In genomic region chr1:156367386-156368156, GRCh38 we compare ENCODE assay signal across 19 cellular contexts. TPM values are rescaled to one million over a fixed set of nuclear protein-coding genes. Genes with fewer than 3 reads are reported as not detected.
"Had no signal": no experiment of that assay in that cellular context is flagged by ENCODE, and none has a peak within 500 bp of the region (broad histone marks: within the 10 kb centered on the region; RNA-seq: fewer than 3 reads in every experiment).

No MANE protein-coding gene starts in this region.

- H3K27me3 ChIP-seq: adrenal gland, pancreas, thyroid gland had no signal

- ATAC-seq: activated CD8-positive, alpha-beta memory T cell treated with anti-CD3 and anti-CD28 coated beads, Interleukin-2, amount 10 ng/mL, durations not matched to agents 7 days and 5 days; stimulated activated naive B cell treated with anti-CD40 and anti-IgM and Interleukin-4, amounts not matched to agents 10 μg/mL and 1 μg/mL and 100 μg/mL, for 72 hours had no signal

- H3K36me3 ChIP-seq: adrenal gland, cardiac muscle cell, esophagus squamous epithelium, pancreas, thyroid gland, uterus had no signal

- H3K27ac Mint-ChIP-seq: activated CD4-positive, alpha-beta memory T cell treated with anti-CD3 and anti-CD28 coated beads for 36 hours; activated CD8-positive, alpha-beta memory T cell treated with anti-CD3 and anti-CD28 coated beads, Interleukin-2, amount 10 ng/mL, durations not matched to agents 7 days and 5 days; stimulated activated naive B cell treated with anti-CD40 and anti-IgM and Interleukin-4, amounts not matched to agents 10 μg/mL and 1 μg/mL and 100 μg/mL, for 72 hours had no signal

- H3K9me3 ChIP-seq: adrenal gland, esophagus squamous epithelium, pancreas, thyroid gland, uterus had no signal

- H3K4me3 Mint-ChIP-seq: activated CD4-positive, alpha-beta memory T cell treated with anti-CD3 and anti-CD28 coated beads for 36 hours; activated CD8-positive, alpha-beta memory T cell treated with anti-CD3 and anti-CD28 coated beads, Interleukin-2, amount 10 ng/mL, durations not matched to agents 7 days and 5 days; stimulated activated naive B cell treated with anti-CD40 and anti-IgM and Interleukin-4, amounts not matched to agents 10 μg/mL and 1 μg/mL and 100 μg/mL, for 72 hours had no signal

- H3K27ac ChIP-seq: adrenal gland, cardiac muscle cell, pancreas, thyroid gland, uterus had no signal

- DNase-seq: activated CD4-positive, alpha-beta memory T cell treated with anti-CD3 and anti-CD28 coated beads for 36 hours; activated CD8-positive, alpha-beta memory T cell treated with anti-CD3 and anti-CD28 coated beads, Interleukin-2, amount 10 ng/mL, durations not matched to agents 7 days and 5 days; activated naive CD4-positive, alpha-beta T cell treated with anti-CD3 and anti-CD28 coated beads, Interleukin-2, amount 50 U/mL, for 16 hours; activated T-cell treated with anti-CD3 and anti-CD28 coated beads, Interleukin-2, amount 50 U/mL, for 1 hour; esophagus squamous epithelium; hippocampal formation; pancreas; retina; stimulated activated CD4-positive, alpha-beta T cell treated with anti-CD3 and anti-CD28 coated beads, Interleukin-4, amount 100 ng/mL, for 1 hour; stimulated activated naive B cell treated with anti-CD40 and anti-IgM and Interleukin-4, amounts not matched to agents 10 μg/mL and 1 μg/mL and 100 μg/mL, for 72 hours; T1000; thyroid gland; uterus had no signal

- H3K9me3 Mint-ChIP-seq: activated CD4-positive, alpha-beta memory T cell treated with anti-CD3 and anti-CD28 coated beads for 36 hours; stimulated activated naive B cell treated with anti-CD40 and anti-IgM and Interleukin-4, amounts not matched to agents 10 μg/mL and 1 μg/mL and 100 μg/mL, for 72 hours had no signal

- H3K4me3 ChIP-seq: adrenal gland, cardiac muscle cell, esophagus squamous epithelium, pancreas, thyroid gland, uterus had no signal

- H3K4me1 ChIP-seq: uterus had no signal

- H3K36me3 Mint-ChIP-seq: activated CD4-positive, alpha-beta memory T cell treated with anti-CD3 and anti-CD28 coated beads for 36 hours; activated CD8-positive, alpha-beta memory T cell treated with anti-CD3 and anti-CD28 coated beads, Interleukin-2, amount 10 ng/mL, durations not matched to agents 7 days and 5 days; stimulated activated naive B cell treated with anti-CD40 and anti-IgM and Interleukin-4, amounts not matched to agents 10 μg/mL and 1 μg/mL and 100 μg/mL, for 72 hours had no signal

RNA-seq across cellular contexts. Expression of gene RHBG, which starts 1.4 kb away (rescaled TPM):
- total RNA-seq: activated CD4-positive, alpha-beta memory T cell treated with anti-CD3 and anti-CD28 coated beads for 36 hours; activated CD8-positive, alpha-beta memory T cell treated with anti-CD3 and anti-CD28 coated beads, Interleukin-2, amount 10 ng/mL, durations not matched to agents 7 days and 5 days; cardiac muscle cell; dermis microvascular lymphatic vessel endothelial cell; fibroblast of villous mesenchyme; glomerular endothelial cell; mesenteric fat pad; thyroid gland had no signal
- polyA plus RNA-seq: cardiac muscle cell had no signal

RNA-seq across cellular contexts. Expression of gene TSACC, which starts 29.2 kb away (rescaled TPM):
- total RNA-seq: activated CD4-positive, alpha-beta memory T cell treated with anti-CD3 and anti-CD28 coated beads for 36 hours; activated CD8-positive, alpha-beta memory T cell treated with anti-CD3 and anti-CD28 coated beads, Interleukin-2, amount 10 ng/mL, durations not matched to agents 7 days and 5 days; cardiac muscle cell; dermis microvascular lymphatic vessel endothelial cell; esophagus squamous epithelium; fibroblast of villous mesenchyme; glomerular endothelial cell; pancreas; uterus had no signal
